19 cellular contexts compared by ENCODE assay signal in genomic region chr3:114394551-114394950, GRCh38.
A peak's percentile ranks its signal among the peaks of the same experiment; 100 is the strongest.
DNase-seq lines count a peak whose midpoint lies in the region; ATAC-seq, FAIRE-seq and TF ChIP-seq lines count a peak whose summit lies in the region.
"Had no signal": no experiment of that assay in that cellular context is flagged by ENCODE, and none has a peak within 500 bp of the region (broad histone marks: within the 10 kb centered on the region; RNA-seq: fewer than 3 reads in every experiment).

No MANE protein-coding gene starts in this region.

- no peak overlapping the region for H3K23ac ChIP-seq in H1 (ENCODE audit: insufficient read length)

- no peak for FAIRE-seq in H1 (lab: Jason Lieb, UNC)

- H2AFZ ChIP-seq in H1 (ENCODE audit: low read length): no peak overlapping the region

- no peak overlapping the region for H2BK5ac ChIP-seq in H1 (ENCODE audit: low read depth, low read length)

- no peak overlapping the region for H3K27ac Mint-ChIP-seq in activated CD8-positive, alpha-beta T cell treated with anti-CD3 and anti-CD28 coated beads for 36 hours
- no peak overlapping the region for H3K27ac Mint-ChIP-seq in activated CD8-positive, alpha-beta T cell treated with anti-CD3 and anti-CD28 coated beads, Interleukin-2, amount 10 ng/mL, durations not matched to agents 7 days and 5 days
- no peak overlapping the region for H3K27ac Mint-ChIP-seq in stimulated activated effector memory CD8-positive, alpha-beta T cell treated with anti-CD3 and anti-CD28 coated beads, Interleukin-12 subunit alpha, Interleukin-12 subunit beta, amount 100 ng/mL, for 72 hours
- H3K27ac Mint-ChIP-seq: B cell, H9 had no signal

- WGBS in H1 (ENCODE audit: extremely low coverage in 1 of 2, insufficient coverage in 1 of 2, insufficient read length in 1 of 2, insufficient replicate concordance in 2 of 2, low coverage in 1 of 2, low lambda C conversion rate in 2 of 2, missing lambda C conversion rate in 1 of 2), 2 experiments: 80% methylated on average over 2 of the region's 2 CpGs; no CpG with 5 or more reads in 1 of the 2 experiments
- WGBS in right cardiac atrium: 44% methylated on average over 2 of the region's 2 CpGs

- no peak for TF ChIP-seq POLR2A in H1 (IDR thresholded peaks at IDR 0.05; ENCODE audit: control extremely low read depth in 1 of 2, low read depth in 2 of 2, low read length in 2 of 2)

- POLR2A ChIA-PET in activated CD8-positive, alpha-beta T cell treated with anti-CD3 and anti-CD28 coated beads for 36 hours (lab: Charles Lee): interaction anchor here (1.4 kb wide), 1 partner anchor 16 kb away, joined by 6 read pairs; no protein-coding TSS in a partner anchor
- POLR2A ChIA-PET in activated CD8-positive, alpha-beta T cell treated with anti-CD3 and anti-CD28 coated beads, Interleukin-2, amount 10 ng/mL, durations not matched to agents 7 days and 5 days (lab: Charles Lee): interaction anchor here (0.7 kb wide), 1 partner anchor 11 kb away, joined by 3 read pairs; no protein-coding TSS in a partner anchor
- POLR2A ChIA-PET in H1 (lab: Charles Lee; ENCODE audit: partially characterized antibody): no interaction called here

- H3K4ac ChIP-seq in H1 (replicated peaks; ENCODE audit: insufficient read length, low read depth, low read length): no peak overlapping the region

- H3K56ac ChIP-seq in H1 (replicated peaks; ENCODE audit: insufficient read length, low read depth, low read length): no peak overlapping the region

- CTCF ChIA-PET in activated CD8-positive, alpha-beta T cell treated with anti-CD3 and anti-CD28 coated beads for 36 hours (lab: Charles Lee): interaction anchor here (0.7 to 3.1 kb wide), 11 partner anchors 9 to 243 kb away, joined by 3 to 19 read pairs (median 5); no protein-coding TSS in a partner anchor
- CTCF ChIA-PET in activated CD8-positive, alpha-beta T cell treated with anti-CD3 and anti-CD28 coated beads, Interleukin-2, amount 10 ng/mL, durations not matched to agents 7 days and 5 days (lab: Charles Lee): interaction anchor here (1.4 to 18.2 kb wide), 5 partner anchors 9 to 104 kb away, joined by 5 to 252 read pairs (median 9); no protein-coding TSS in a partner anchor
- CTCF ChIA-PET in H1 (lab: Charles Lee; ENCODE audit: partially characterized antibody): interaction anchor here (0.6 to 4.9 kb wide), 13 partner anchors 10 to 96 kb away, joined by 3 to 34 read pairs (median 3); no protein-coding TSS in a partner anchor

- H3K4me1 ChIP-seq in H1 (replicated peaks in 1 of 4; ENCODE audit: control insufficient read depth in 3 of 4, insufficient read depth in 4 of 4, low read length in 3 of 4) (no peaks in the 10 kb centered on the region), right cardiac atrium (ENCODE audit: control insufficient read depth, insufficient read depth, low read length) (no peaks in the 10 kb centered on the region), SJCRH30 (no peaks in the 10 kb centered on the region)
- H3K4me1 ChIP-seq: Peyer's patch had no signal

- no peak overlapping the region for H2BK120ac ChIP-seq in H1 (replicated peaks; ENCODE audit: low read depth, low read length)

- intact Hi-C loops in activated CD8-positive, alpha-beta T cell treated with anti-CD3 and anti-CD28 coated beads for 36 hours (cut with micrococcal nuclease): no loop called here
- intact Hi-C loops in right cardiac atrium (cut with DNase I): no loop called here

- H3K36me3 Mint-ChIP-seq in activated CD8-positive, alpha-beta T cell treated with anti-CD3 and anti-CD28 coated beads for 36 hours (ENCODE audit: low read depth): no peaks in the 10 kb centered on the region
- no peaks in the 10 kb centered on the region for H3K36me3 Mint-ChIP-seq in activated CD8-positive, alpha-beta T cell treated with anti-CD3 and anti-CD28 coated beads, Interleukin-2, amount 10 ng/mL, durations not matched to agents 7 days and 5 days (ENCODE audit: low read depth)
- no peaks in the 10 kb centered on the region for H3K36me3 Mint-ChIP-seq in stimulated activated effector memory CD8-positive, alpha-beta T cell treated with anti-CD3 and anti-CD28 coated beads, Interleukin-12 subunit alpha, Interleukin-12 subunit beta, amount 100 ng/mL, for 72 hours

- H3K18ac ChIP-seq in H1 (ENCODE audit: extremely low read depth, low read length): no peak overlapping the region

- no peak overlapping the region for H3K14ac ChIP-seq in H1 (ENCODE audit: insufficient read length)

- no peaks in the 10 kb centered on the region for H3K9me3 Mint-ChIP-seq in activated CD8-positive, alpha-beta T cell treated with anti-CD3 and anti-CD28 coated beads for 36 hours
- H3K9me3 Mint-ChIP-seq in activated CD8-positive, alpha-beta T cell treated with anti-CD3 and anti-CD28 coated beads, Interleukin-2, amount 10 ng/mL, durations not matched to agents 7 days and 5 days (ENCODE audit: insufficient read depth): no peaks in the 10 kb centered on the region
- no peaks in the 10 kb centered on the region for H3K9me3 Mint-ChIP-seq in stimulated activated effector memory CD8-positive, alpha-beta T cell treated with anti-CD3 and anti-CD28 coated beads, Interleukin-12 subunit alpha, Interleukin-12 subunit beta, amount 100 ng/mL, for 72 hours
- H3K9me3 Mint-ChIP-seq: H9 had no signal

- H3K27me3 Mint-ChIP-seq in activated CD8-positive, alpha-beta T cell treated with anti-CD3 and anti-CD28 coated beads for 36 hours: no peaks in the 10 kb centered on the region
- H3K27me3 Mint-ChIP-seq in activated CD8-positive, alpha-beta T cell treated with anti-CD3 and anti-CD28 coated beads, Interleukin-2, amount 10 ng/mL, durations not matched to agents 7 days and 5 days (ENCODE audit: low read depth): no peaks in the 10 kb centered on the region
- H3K27me3 Mint-ChIP-seq: B cell had no signal

- H3K36me3 ChIP-seq in H1 (ENCODE audit: control insufficient read depth in 2 of 4, insufficient read depth in 4 of 4, low read length in 3 of 4) (no peaks in the 10 kb centered on the region), SJCRH30 (no peaks in the 10 kb centered on the region)
- H3K36me3 ChIP-seq: Peyer's patch had no signal

- no peaks in the 10 kb centered on the region for H3K23me2 ChIP-seq in H1 (ENCODE audit: low read depth, low read length)

- DNase-seq in activated CD8-positive, alpha-beta T cell treated with anti-CD3 and anti-CD28 coated beads for 36 hours: no peak
- no peak for DNase-seq in activated CD8-positive, alpha-beta T cell treated with anti-CD3 and anti-CD28 coated beads, Interleukin-2, amount 10 ng/mL, durations not matched to agents 7 days and 5 days
- DNase-seq in H1 (ENCODE audit: low read depth in 1 of 2, low spot score in 2 of 2) (no peak), right cardiac atrium (no peak), HPDE6-E6E7 (ENCODE audit: extremely low spot score) (no peak), SJCRH30 (no peak), NOMO-1 treated with dmso at 0.1 percent for 144 hours (lab: John Stamatoyannopoulos, UW; ENCODE audit: unreplicated experiment) (no peak)
- no peak for DNase-seq in stimulated activated effector memory CD8-positive, alpha-beta T cell treated with anti-CD3 and anti-CD28 coated beads, Interleukin-12 subunit alpha, Interleukin-12 subunit beta, amount 100 ng/mL, for 72 hours (ENCODE audit: low spot score in 2 of 2)
- DNase-seq: 8988T, DND-41, H9, Kasumi-1, NCI-H1092 treated with DMSO at 0.1 percent for 48 hours, NCI-H2081, NCI-H2171 treated with DMSO at 0.1 percent for 48 hours, NCI-H446, NCI-H526 treated with DMSO at 0.1 percent for 48 hours, Peyer's patch had no signal

- H4K20me1 ChIP-seq in H1 (replicated peaks in 1 of 2; ENCODE audit: control insufficient read depth in 1 of 2, insufficient read depth in 2 of 2, low read length in 2 of 2): no peaks in the 10 kb centered on the region

- TF ChIP-seq CTCF in activated CD8-positive, alpha-beta T cell treated with anti-CD3 and anti-CD28 coated beads for 36 hours (IDR thresholded peaks at IDR 0.05): no peak
- no peak for TF ChIP-seq CTCF in H1 (IDR thresholded peaks at IDR 0.05; ENCODE audit: control extremely low read depth in 1 of 3, insufficient read depth in 1 of 3, low read depth in 1 of 3, low read length in 3 of 3)

- H2BK12ac ChIP-seq in H1 (ENCODE audit: low read depth, low read length): 0 out of 2 replicates have a peak overlapping the region, but pooled peaks have one; percentile 1

- no peak for TF ChIP-seq EP300 in H1 (IDR thresholded peaks at IDR 0.05; ENCODE audit: borderline replicate concordance in 1 of 2, low read depth in 2 of 2, low read length in 2 of 2)

- no peak overlapping the region for H4K8ac ChIP-seq in H1 (ENCODE audit: extremely low read depth, insufficient read depth, low read length)

- H2BK20ac ChIP-seq in H1 (ENCODE audit: low read length): no peak overlapping the region

- no peak overlapping the region for H2AK5ac ChIP-seq in H1 (ENCODE audit: low read depth, low read length)

- H3K4me1 Mint-ChIP-seq in activated CD8-positive, alpha-beta T cell treated with anti-CD3 and anti-CD28 coated beads for 36 hours (ENCODE audit: low read depth): peaks cover 29% of the 10 kb centered on the region
- peaks cover 17% of the 10 kb centered on the region for H3K4me1 Mint-ChIP-seq in activated CD8-positive, alpha-beta T cell treated with anti-CD3 and anti-CD28 coated beads, Interleukin-2, amount 10 ng/mL, durations not matched to agents 7 days and 5 days (ENCODE audit: low read depth)
- peaks cover 28% of the 10 kb centered on the region for H3K4me1 Mint-ChIP-seq in stimulated activated effector memory CD8-positive, alpha-beta T cell treated with anti-CD3 and anti-CD28 coated beads, Interleukin-12 subunit alpha, Interleukin-12 subunit beta, amount 100 ng/mL, for 72 hours
- H3K4me1 Mint-ChIP-seq: H9 had no signal

- H3K27ac ChIP-seq in H1 (ENCODE audit: low read depth, low read length) (no peak overlapping the region), right cardiac atrium (ENCODE audit: low read length) (no peak overlapping the region), SJCRH30 (no peak overlapping the region)
- H3K27ac ChIP-seq: Peyer's patch had no signal

- no peak overlapping the region for H3K4me3 Mint-ChIP-seq in activated CD8-positive, alpha-beta T cell treated with anti-CD3 and anti-CD28 coated beads for 36 hours
- no peak overlapping the region for H3K4me3 Mint-ChIP-seq in activated CD8-positive, alpha-beta T cell treated with anti-CD3 and anti-CD28 coated beads, Interleukin-2, amount 10 ng/mL, durations not matched to agents 7 days and 5 days
- H3K4me3 Mint-ChIP-seq in stimulated activated effector memory CD8-positive, alpha-beta T cell treated with anti-CD3 and anti-CD28 coated beads, Interleukin-12 subunit alpha, Interleukin-12 subunit beta, amount 100 ng/mL, for 72 hours: no peak overlapping the region
- H3K4me3 Mint-ChIP-seq: B cell, H9 had no signal

- H4K91ac ChIP-seq in H1 (replicated peaks; ENCODE audit: insufficient read length, low read length): no peak overlapping the region

- H4K5ac ChIP-seq in H1 (ENCODE audit: insufficient read length, low read depth, low read length): no peak overlapping the region

- no peaks in the 10 kb centered on the region for H3K79me1 ChIP-seq in H1 (ENCODE audit: low read depth, low read length)

- H3K9ac ChIP-seq in H1 (replicated peaks in 1 of 4; ENCODE audit: extremely low read depth in 1 of 4, low read depth in 3 of 4, low read length in 3 of 4): no peak overlapping the region

- H3K79me2 ChIP-seq in H1 (ENCODE audit: control insufficient read depth in 1 of 2, insufficient read depth in 2 of 2, low read length in 2 of 2): no peaks in the 10 kb centered on the region

- no peak overlapping the region for H3K4me2 ChIP-seq in H1 (ENCODE audit: insufficient read depth in 1 of 2, low read depth in 2 of 2, low read length in 2 of 2)

- no peaks in the 10 kb centered on the region for H3K27me3 ChIP-seq in H1 (replicated peaks in 1 of 4; ENCODE audit: control insufficient read depth in 3 of 4, extremely low read depth in 1 of 4, insufficient read depth in 3 of 4, low read length in 3 of 4)
- no peaks in the 10 kb centered on the region for H3K27me3 ChIP-seq in right cardiac atrium (ENCODE audit: control insufficient read depth, insufficient read depth)
- no peaks in the 10 kb centered on the region for H3K27me3 ChIP-seq in SJCRH30
- H3K27me3 ChIP-seq: Peyer's patch had no signal

- H3K9me3 ChIP-seq in H1 (ENCODE audit: insufficient read depth in 2 of 2, low read depth in 1 of 2, low read length in 1 of 2): no peaks in the 10 kb centered on the region
- no peaks in the 10 kb centered on the region for H3K9me3 ChIP-seq in right cardiac atrium (ENCODE audit: control insufficient read depth, low read length)
- H3K9me3 ChIP-seq in SJCRH30 (replicated peaks): no peaks in the 10 kb centered on the region
- H3K9me3 ChIP-seq: Peyer's patch had no signal

- no peak for TF ChIP-seq RAD21 in H1 (IDR thresholded peaks at IDR 0.05 in 1 of 2, conservative IDR thresholded peaks at IDR 0.05 in 1 of 2; ENCODE audit: low read depth in 2 of 2, low read length in 2 of 2)

- peak; percentile 41 for ATAC-seq in activated CD8-positive, alpha-beta T cell treated with anti-CD3 and anti-CD28 coated beads for 36 hours
- ATAC-seq in activated CD8-positive, alpha-beta T cell treated with anti-CD3 and anti-CD28 coated beads, Interleukin-2, amount 10 ng/mL, durations not matched to agents 7 days and 5 days: no peak
- peak; percentile 26 to 33 for ATAC-seq in right cardiac atrium
- peak; percentile 32 for ATAC-seq in stimulated activated effector memory CD8-positive, alpha-beta T cell treated with anti-CD3 and anti-CD28 coated beads, Interleukin-12 subunit alpha, Interleukin-12 subunit beta, amount 100 ng/mL, for 72 hours

- H3K4me3 ChIP-seq in H1 (ENCODE audit: extremely low read depth in 1 of 4, insufficient read depth in 2 of 4, low read depth in 3 of 4, low read length in 4 of 4) (no peak overlapping the region), right cardiac atrium (ENCODE audit: low read length) (no peak overlapping the region), SJCRH30 (no peak overlapping the region)
- H3K4me3 ChIP-seq: Peyer's patch had no signal

- no peak overlapping the region for H2BK15ac ChIP-seq in H1 (ENCODE audit: low read length)
